Comparison of ENCODE assay signal across 1 cellular context in the genomic region with DNA sequence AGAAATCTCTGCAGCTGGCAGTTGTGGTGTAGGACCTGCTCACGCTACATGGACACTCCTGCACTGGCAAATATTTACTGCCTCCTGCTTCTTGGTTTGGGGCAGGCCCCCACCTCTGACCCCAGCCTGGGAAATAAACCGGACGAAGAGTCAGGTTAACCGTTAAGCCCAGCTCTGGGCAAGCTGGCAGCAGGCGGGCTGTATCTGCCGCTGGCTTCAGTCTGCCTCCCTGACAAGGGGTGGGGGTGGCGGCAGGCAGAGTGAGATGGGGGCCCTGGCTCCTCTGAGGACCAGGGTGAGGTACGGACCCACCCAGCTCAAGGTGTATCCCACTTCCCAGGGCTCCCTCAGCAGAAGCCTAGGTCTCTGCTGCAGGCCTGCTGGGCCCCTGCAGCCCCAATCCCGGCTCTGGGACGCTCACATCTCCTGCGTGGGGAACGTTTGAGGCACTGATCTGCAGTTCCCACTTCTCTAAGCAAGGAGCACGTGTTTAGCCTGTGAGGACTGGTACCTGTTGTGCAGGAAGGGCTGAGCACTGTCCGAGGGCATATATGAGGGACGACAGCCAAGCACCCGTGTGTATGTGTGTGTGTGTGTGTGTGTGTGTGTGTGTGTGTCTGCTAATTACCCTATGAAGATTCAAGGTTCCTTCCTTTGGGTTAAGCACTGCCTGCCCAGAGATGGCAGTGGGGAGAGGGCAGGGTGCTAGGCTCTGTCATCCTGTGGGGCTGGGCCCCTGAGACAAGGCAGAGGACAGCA.
TF ChIP-seq lines count a peak whose summit lies in the region.

No MANE protein-coding gene starts in this region.

TF ChIP-seq in HepG2, 621 proteins besides CTCF, POLR2A, EP300 and RAD21 (continued from another document and continues in another):
- TF ChIP-seq GRHL1 (CRISPR knock-in tag; conservative IDR thresholded peaks at IDR 0.05): no peak
- TF ChIP-seq UBTF (CRISPR knock-in tag; IDR thresholded peaks at IDR 0.05): peak; percentile 38; the same call in 1 of the 2 replicates
- TF ChIP-seq ZNF501 (CRISPR knock-in tag; IDR thresholded peaks at IDR 0.05): peak; percentile 67
- TF ChIP-seq NFE2L1 (CRISPR knock-in tag; IDR thresholded peaks at IDR 0.05; ENCODE audit: borderline replicate concordance): no peak
- no peak for TF ChIP-seq ZNF510 (CRISPR knock-in tag; IDR thresholded peaks at IDR 0.05; ENCODE audit: low read depth)
- TF ChIP-seq SOX5 (CRISPR knock-in tag; IDR thresholded peaks at IDR 0.05; ENCODE audit: borderline replicate concordance): peak; percentile 49; the same call in 1 of the 2 replicates
- TF ChIP-seq BHLHE40 (IDR thresholded peaks at IDR 0.05; ENCODE audit: low read length): no peak
- TF ChIP-seq FOSL2 (CRISPR knock-in tag; IDR thresholded peaks at IDR 0.05): no peak
- no peak for TF ChIP-seq NCOA1 (CRISPR knock-in tag; IDR thresholded peaks at IDR 0.05)
- TF ChIP-seq ZNF747 (CRISPR knock-in tag; IDR thresholded peaks at IDR 0.05; ENCODE audit: borderline replicate concordance): peak; percentile 83; the same call in 1 of the 2 replicates
- TF ChIP-seq CREM (IDR thresholded peaks at IDR 0.05): no peak
- no peak for TF ChIP-seq CREM (CRISPR knock-in tag; IDR thresholded peaks at IDR 0.05)
- TF ChIP-seq PCBP2 (optimal IDR thresholded peaks at IDR 0.05; ENCODE audit: low read depth, low read length, poor library complexity, severe bottlenecking): no peak
- TF ChIP-seq ZNF770 (CRISPR knock-in tag; IDR thresholded peaks at IDR 0.05): peak; percentile 26; the same call in 1 of the 2 replicates
- TF ChIP-seq SIX1 (CRISPR knock-in tag; IDR thresholded peaks at IDR 0.05; ENCODE audit: borderline replicate concordance): 0 out of 2 replicates have a peak, but pooled peaks have one; percentile 33
- no peak for TF ChIP-seq TSC22D2 (CRISPR knock-in tag; IDR thresholded peaks at IDR 0.05; ENCODE audit: borderline replicate concordance)
- TF ChIP-seq ZMAT5 (CRISPR knock-in tag; IDR thresholded peaks at IDR 0.05; ENCODE audit: borderline replicate concordance, low read depth): no peak
- no peak for TF ChIP-seq NFYB (CRISPR knock-in tag; IDR thresholded peaks at IDR 0.05)
- TF ChIP-seq ZNF576 (CRISPR knock-in tag; IDR thresholded peaks at IDR 0.05): no peak
- TF ChIP-seq, protein P1, sequence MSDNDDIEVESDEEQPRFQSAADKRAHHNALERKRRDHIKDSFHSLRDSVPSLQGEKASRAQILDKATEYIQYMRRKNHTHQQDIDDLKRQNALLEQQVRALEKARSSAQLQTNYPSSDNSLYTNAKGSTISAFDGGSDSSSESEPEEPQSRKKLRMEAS (IDR thresholded peaks at IDR 0.05): peak; percentile 48; the same call in 1 of the 2 replicates
- TF ChIP-seq, protein P2, sequence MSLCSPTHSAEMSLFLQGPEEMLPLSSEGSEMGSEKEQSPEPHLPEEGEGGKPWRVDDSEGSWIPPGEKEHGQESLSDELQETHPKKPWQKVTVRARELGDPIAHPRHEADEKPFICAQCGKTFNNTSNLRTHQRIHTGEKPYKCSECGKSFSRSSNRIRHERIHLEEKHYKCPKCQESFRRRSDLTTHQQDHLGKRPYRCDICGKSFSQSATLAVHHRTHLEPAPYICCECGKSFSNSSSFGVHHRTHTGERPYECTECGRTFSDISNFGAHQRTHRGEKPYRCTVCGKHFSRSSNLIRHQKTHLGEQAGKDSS (CRISPR knock-in tag; IDR thresholded peaks at IDR 0.05; ENCODE audit: borderline replicate concordance, low read depth): 0 out of 2 replicates have a peak, but pooled peaks have one; percentile 52
- no peak; the same call in 1 of the 2 replicates for TF ChIP-seq ZNF639 (CRISPR knock-in tag; conservative IDR thresholded peaks at IDR 0.05)
- 0 out of 2 replicates have a peak, but pooled peaks have one; percentile 36 for TF ChIP-seq ZBTB25 (CRISPR knock-in tag; IDR thresholded peaks at IDR 0.05)
- TF ChIP-seq ZBTB20 (CRISPR knock-in tag; IDR thresholded peaks at IDR 0.05; ENCODE audit: borderline replicate concordance, low read depth): peak; percentile 49; the same call in 1 of the 2 replicates
- TF ChIP-seq ARNT (IDR thresholded peaks at IDR 0.05): no peak
- peak; percentile 23; the same call in 1 of the 2 replicates for TF ChIP-seq TGIF2 (CRISPR knock-in tag; IDR thresholded peaks at IDR 0.05)
- 0 out of 2 replicates have a peak, but pooled peaks have one; percentile 42 for TF ChIP-seq IRF2 (CRISPR knock-in tag; IDR thresholded peaks at IDR 0.05)
- no peak; the same call in 1 of the 2 replicates for TF ChIP-seq MEIS2 (CRISPR knock-in tag; IDR thresholded peaks at IDR 0.05)
- TF ChIP-seq, protein P3, sequence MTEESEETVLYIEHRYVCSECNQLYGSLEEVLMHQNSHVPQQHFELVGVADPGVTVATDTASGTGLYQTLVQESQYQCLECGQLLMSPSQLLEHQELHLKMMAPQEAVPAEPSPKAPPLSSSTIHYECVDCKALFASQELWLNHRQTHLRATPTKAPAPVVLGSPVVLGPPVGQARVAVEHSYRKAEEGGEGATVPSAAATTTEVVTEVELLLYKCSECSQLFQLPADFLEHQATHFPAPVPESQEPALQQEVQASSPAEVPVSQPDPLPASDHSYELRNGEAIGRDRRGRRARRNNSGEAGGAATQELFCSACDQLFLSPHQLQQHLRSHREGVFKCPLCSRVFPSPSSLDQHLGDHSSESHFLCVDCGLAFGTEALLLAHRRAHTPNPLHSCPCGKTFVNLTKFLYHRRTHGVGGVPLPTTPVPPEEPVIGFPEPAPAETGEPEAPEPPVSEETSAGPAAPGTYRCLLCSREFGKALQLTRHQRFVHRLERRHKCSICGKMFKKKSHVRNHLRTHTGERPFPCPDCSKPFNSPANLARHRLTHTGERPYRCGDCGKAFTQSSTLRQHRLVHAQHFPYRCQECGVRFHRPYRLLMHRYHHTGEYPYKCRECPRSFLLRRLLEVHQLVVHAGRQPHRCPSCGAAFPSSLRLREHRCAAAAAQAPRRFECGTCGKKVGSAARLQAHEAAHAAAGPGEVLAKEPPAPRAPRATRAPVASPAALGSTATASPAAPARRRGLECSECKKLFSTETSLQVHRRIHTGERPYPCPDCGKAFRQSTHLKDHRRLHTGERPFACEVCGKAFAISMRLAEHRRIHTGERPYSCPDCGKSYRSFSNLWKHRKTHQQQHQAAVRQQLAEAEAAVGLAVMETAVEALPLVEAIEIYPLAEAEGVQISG (CRISPR knock-in tag; IDR thresholded peaks at IDR 0.05): peak; percentile 50; the same call in 1 of the 2 replicates
- TF ChIP-seq GFI1 (CRISPR knock-in tag; IDR thresholded peaks at IDR 0.05; ENCODE audit: borderline replicate concordance): peak; percentile 98
- no peak for TF ChIP-seq ELK4 (CRISPR knock-in tag; IDR thresholded peaks at IDR 0.05; ENCODE audit: borderline replicate concordance)
- TF ChIP-seq ZNF790 (CRISPR knock-in tag; IDR thresholded peaks at IDR 0.05; ENCODE audit: borderline replicate concordance): no peak
- no peak for TF ChIP-seq CEBPG (CRISPR knock-in tag; IDR thresholded peaks at IDR 0.05)
- no peak for TF ChIP-seq RAD51 (IDR thresholded peaks at IDR 0.05; ENCODE audit: borderline replicate concordance)
- no peak for TF ChIP-seq ZNF841 (CRISPR knock-in tag; IDR thresholded peaks at IDR 0.05; ENCODE audit: borderline replicate concordance)
- peak; percentile 44; the same call in 1 of the 2 replicates for TF ChIP-seq FOXO1 (CRISPR knock-in tag; IDR thresholded peaks at IDR 0.05)
- no peak for TF ChIP-seq TMF1 (CRISPR knock-in tag; IDR thresholded peaks at IDR 0.05; ENCODE audit: low read depth)
- TF ChIP-seq, protein P4, sequence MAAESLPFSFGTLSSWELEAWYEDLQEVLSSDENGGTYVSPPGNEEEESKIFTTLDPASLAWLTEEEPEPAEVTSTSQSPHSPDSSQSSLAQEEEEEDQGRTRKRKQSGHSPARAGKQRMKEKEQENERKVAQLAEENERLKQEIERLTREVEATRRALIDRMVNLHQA (CRISPR knock-in tag; IDR thresholded peaks at IDR 0.05): no peak
- no peak for TF ChIP-seq MTF2 (CRISPR knock-in tag; IDR thresholded peaks at IDR 0.05; ENCODE audit: borderline replicate concordance)
- TF ChIP-seq BRF2 (CRISPR knock-in tag; IDR thresholded peaks at IDR 0.05): no peak
